Comparison of ENCODE assay signal across 36 cellular contexts in the genomic region with DNA sequence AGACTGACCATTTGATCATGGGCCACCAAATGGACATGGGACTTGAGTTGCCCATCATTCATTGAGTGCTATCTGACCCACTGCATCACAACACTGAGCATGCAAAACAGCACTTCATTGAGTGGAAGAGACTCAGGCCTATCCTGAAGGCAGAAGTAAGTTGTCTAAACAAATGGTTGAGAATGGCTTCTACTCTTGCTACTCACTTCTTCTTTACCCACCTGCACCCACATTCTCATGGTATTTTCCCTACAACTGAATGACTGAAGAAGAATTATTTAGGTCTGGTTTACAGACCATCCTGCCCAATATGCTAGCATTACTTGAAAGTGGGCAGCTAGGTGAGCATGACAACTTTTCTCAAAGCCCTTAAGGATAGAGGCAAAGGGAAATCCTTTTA. TPM values are rescaled to one million over a fixed set of nuclear protein-coding genes. Genes with fewer than 3 reads are reported as not detected.
"Had no signal": no experiment of that assay in that cellular context is flagged by ENCODE, and none has a peak within 500 bp of the region (broad histone marks: within the 10 kb centered on the region; RNA-seq: fewer than 3 reads in every experiment).

No MANE protein-coding gene starts in this region.

- DNase-seq: Karpas-422, Kasumi-1, MG63, MM.1S, MV-4-11, NCI-H1048, NCI-H1092, NCI-H1092 treated with DMSO at 0.1 percent for 48 hours, NCI-H1105, NCI-H1105 treated with DMSO at 0.1 percent for 48 hours, NCI-H1417, NCI-H1417 treated with DMSO at 0.1 percent for 48 hours, NCI-H1436, NCI-H1436 treated with DMSO at 0.1 percent for 48 hours, NCI-H146, NCI-H1694, NCI-H1694 treated with DMSO at 0.1 percent for 48 hours, NCI-H187, NCI-H187 treated with DMSO at 0.1 percent for 48 hours, NCI-H1930, NCI-H2029, NCI-H2029 treated with DMSO at 0.1 percent for 48 hours, NCI-H2081, NCI-H2081 treated with DMSO at 0.1 percent for 48 hours, NCI-H2107, NCI-H2171, NCI-H2171 treated with DMSO at 0.1 percent for 48 hours, NCI-H2227 treated with DMSO at 0.1 percent for 48 hours, NCI-H226, NCI-H345, NCI-H446, NCI-H446 treated with DMSO at 0.1 percent for 48 hours, NCI-H510A, NCI-H510A treated with DMSO at 0.1 percent for 48 hours had no signal

- H3K27me3 ChIP-seq: MG63 had no signal

- H3K4me3 ChIP-seq: MG63 had no signal

RNA-seq across cellular contexts. Expression of a gene that starts 41.0 kb away (rescaled TPM):
- total RNA-seq: LHCN-M2, M059J had no signal
